Comparison of ENCODE assay signal across 1 cellular context in the genomic region with DNA sequence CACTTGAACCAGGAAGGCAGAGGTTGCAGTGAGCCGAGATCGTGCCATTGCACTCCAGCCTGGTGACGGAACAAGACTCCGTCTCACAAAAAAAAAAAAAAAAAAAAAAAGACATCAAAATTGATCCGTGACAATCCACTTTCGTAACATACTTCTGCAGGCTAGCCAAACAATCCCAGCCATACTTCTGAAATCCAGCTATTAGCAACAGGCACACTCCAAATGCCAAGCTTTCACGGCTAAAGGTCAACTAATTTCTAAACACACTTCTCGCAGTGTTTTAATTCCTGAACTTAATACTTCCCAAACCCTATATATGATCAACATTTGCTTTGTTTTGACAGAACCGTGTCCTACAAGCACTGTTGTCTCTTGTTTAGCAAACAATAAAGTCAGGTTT.
TF ChIP-seq lines count a peak whose summit lies in the region.

No MANE protein-coding gene starts in this region.

TF ChIP-seq in GM23338, 12 proteins besides CTCF, POLR2A, EP300 and RAD21 (continued from another document):
- TF ChIP-seq ZNF462 (CRISPR knock-in tag; IDR thresholded peaks at IDR 0.05) = no peak
